In genomic region chr6:116406678-116407345, GRCh38 we compare ENCODE assay signal across 9 cellular contexts. TPM values are rescaled to one million over a fixed set of nuclear protein-coding genes. Genes with fewer than 3 reads are reported as not detected.
DNase-seq lines count a peak whose midpoint lies in the region; ATAC-seq and TF ChIP-seq lines count a peak whose summit lies in the region.
"Had no signal": no experiment of that assay in that cellular context is flagged by ENCODE, and none has a peak within 500 bp of the region (broad histone marks: within the 10 kb centered on the region; RNA-seq: fewer than 3 reads in every experiment).

No MANE protein-coding gene starts in this region.

- H4K20me1 ChIP-seq in OCI-LY3 (ENCODE audit: insufficient read depth, low read length) (peaks cover 5% of the 10 kb centered on the region), PC-9 (ENCODE audit: insufficient read depth) (no peaks in the 10 kb centered on the region)

- H3K27me3 ChIP-seq in OCI-LY3 (ENCODE audit: low read depth, low read length), result no peaks in the 10 kb centered on the region
- no peaks in the 10 kb centered on the region for H3K27me3 ChIP-seq in psoas muscle (ENCODE audit: insufficient read depth in 3 of 3, low read length in 2 of 3)
- H3K27me3 ChIP-seq in PC-9 (ENCODE audit: insufficient read depth, low read depth), result no peaks in the 10 kb centered on the region

- no peaks in the 10 kb centered on the region for H3K9me2 ChIP-seq in PC-9 (ENCODE audit: insufficient read depth)

- H2AFZ ChIP-seq in OCI-LY3 (ENCODE audit: low read depth, low read length) (no peak overlapping the region), PC-9 (no peak overlapping the region)

- WGBS in psoas muscle, 3 donors, result 64 to 74% (median 67%) methylated on average over 4 of the region's 4 CpGs

- TF ChIP-seq CTCF in OCI-LY3 (IDR thresholded peaks at IDR 0.05; ENCODE audit: low read depth, low read length), result no peak
- TF ChIP-seq CTCF in choroid plexus epithelial cell (conservative IDR thresholded peaks at IDR 0.05; ENCODE audit: low read depth, low read length), result no peak
- no peak for TF ChIP-seq CTCF in psoas muscle (IDR thresholded peaks at IDR 0.05)
- no peak for TF ChIP-seq CTCF in PC-9 (conservative IDR thresholded peaks at IDR 0.05)

- H3K27ac ChIP-seq in OCI-LY3 (ENCODE audit: low read length) (peak overlapping the region; percentile 100), psoas muscle (peak overlapping the region; percentile 30), PC-9 (no peak overlapping the region)

- peaks cover 93% of the 10 kb centered on the region for H3K4me1 ChIP-seq in OCI-LY3 (ENCODE audit: low read length)
- H3K4me1 ChIP-seq in psoas muscle, result peaks cover 64% of the 10 kb centered on the region
- H3K4me1 ChIP-seq in PC-9 (replicated peaks; ENCODE audit: insufficient read depth), result no peaks in the 10 kb centered on the region

- no peaks in the 10 kb centered on the region for H3K9me3 ChIP-seq in OCI-LY3 (ENCODE audit: insufficient read depth, low read length)
- no peaks in the 10 kb centered on the region for H3K9me3 ChIP-seq in psoas muscle
- H3K9me3 ChIP-seq in PC-9 (ENCODE audit: insufficient read depth, low read depth), result no peaks in the 10 kb centered on the region

- peak overlapping the region; percentile 82 for H3K9ac ChIP-seq in OCI-LY3 (ENCODE audit: low read length)

- H3F3A ChIP-seq in PC-9 (ENCODE audit: insufficient read depth, low read depth), result no peaks in the 10 kb centered on the region

- intact Hi-C loops in psoas muscle (cut with DNase I), result no loop called here
- intact Hi-C loops in PC-9 (cut with micrococcal nuclease; ENCODE audit: unreplicated experiment), result no loop called here

- POLR2A ChIA-PET in PC-9 (lab: Charles Lee; ENCODE audit: unreplicated experiment), result no interaction called here

- H3K4me2 ChIP-seq in OCI-LY3 (ENCODE audit: low read length) (peak overlapping the region; percentile 91), PC-9 (no peak overlapping the region)

- peak; percentile 71 for DNase-seq in EH (ENCODE audit: low read depth)
- DNase-seq in choroid plexus epithelial cell (ENCODE audit: low read depth), result peak; percentile 67
- no peak for DNase-seq in psoas muscle
- no peak for DNase-seq in PC-9
- no peak for DNase-seq in NCI-H1930 (lab: John Stamatoyannopoulos, UW)
- no peak for DNase-seq in activated naive CD4-positive, alpha-beta T cell (lab: John Stamatoyannopoulos, UW)
- DNase-seq: stimulated activated naive CD8-positive, alpha-beta T cell treated with anti-CD3 and anti-CD28 coated beads, Interleukin-15, amount 100 ng/mL, for 72 hours had no signal

- CTCF ChIA-PET in PC-9 (lab: Charles Lee), result no interaction called here

- peaks cover 90% of the 10 kb centered on the region for H3K79me2 ChIP-seq in OCI-LY3 (ENCODE audit: low read length)
- no peaks in the 10 kb centered on the region for H3K79me2 ChIP-seq in PC-9 (ENCODE audit: low read depth)

- H3K4me3 ChIP-seq in OCI-LY3 (ENCODE audit: low read length), result peak overlapping the region; percentile 53
- no peak overlapping the region for H3K4me3 ChIP-seq in choroid plexus epithelial cell (ENCODE audit: low read depth, low read length)
- no peak overlapping the region for H3K4me3 ChIP-seq in psoas muscle
- no peak overlapping the region for H3K4me3 ChIP-seq in PC-9

- H3K36me3 ChIP-seq in OCI-LY3 (replicated peaks; ENCODE audit: low read depth, low read length) (peaks cover 27% of the 10 kb centered on the region), psoas muscle (ENCODE audit: insufficient read depth in 1 of 2, low read depth in 1 of 2) (no peaks in the 10 kb centered on the region), PC-9 (ENCODE audit: low read depth) (no peaks in the 10 kb centered on the region)

- BruUV-seq in PC-9 (replicated peaks; lab: Mats Ljungman, UMichigan), result no TSS peak

- ATAC-seq in psoas muscle (no peak), HG02938 (IDR thresholded peaks at IDR 0.05; ENCODE audit: unreplicated experiment) (no peak)
- ATAC-seq: stimulated activated naive CD8-positive, alpha-beta T cell treated with anti-CD3 and anti-CD28 coated beads, Interleukin-15, amount 100 ng/mL, for 72 hours had no signal

RNA-seq across cellular contexts. Expression of gene DSE, which starts 36.1 kb away (rescaled TPM):
- total RNA-seq in psoas muscle, result 10 to 100 TPM in 3 of 4 donors, 1 to 10 TPM in 1; 9.6 to 26.7 (median 12.1) TPM
- 1 to 10 TPM; 2.3 to 5.2 (median 3.2) TPM for polyA plus RNA-seq in psoas muscle
- total RNA-seq in PC-9 (2021), result 28.5 and 43.3 TPM in 2 replicates

RNA-seq across cellular contexts. Expression of gene CALHM6, which starts 54.4 kb away (rescaled TPM):
- total RNA-seq in psoas muscle (under 1 TPM in 3 of 4 donors, not detected in 1; 0.50 to 0.84 (median 0.61) TPM), PC-9 (2021) (not detected in 2 replicates)
- polyA plus RNA-seq in psoas muscle, result 1 to 10 TPM in 2 of 3 donors, under 1 TPM in 1; 0.97 to 2.1 (median 1.1) TPM

Comparison
In these comparisons a context has a peak if more than half of its experiments do, and no peak if none do; other contexts are left out.
1. DNase-seq: peak in EH (single experiment) and choroid plexus epithelial cell (single experiment); none in psoas muscle (0 of 2), PC-9 (0 of 2), NCI-H1930 (0 of 2) and activated naive CD4-positive, alpha-beta T cell (0 of 4).